In genomic region chr10:28365840-28366239, GRCh38 we compare ENCODE assay signal across 18 cellular contexts.
A peak's percentile ranks its signal among the peaks of the same experiment; 100 is the strongest.
DNase-seq lines count a peak whose midpoint lies in the region; ATAC-seq and TF ChIP-seq lines count a peak whose summit lies in the region.
"Had no signal": no experiment of that assay in that cellular context is flagged by ENCODE, and none has a peak within 500 bp of the region (broad histone marks: within the 10 kb centered on the region; RNA-seq: fewer than 3 reads in every experiment).

No MANE protein-coding gene starts in this region.

- DNase-seq in activated naive CD4-positive, alpha-beta T cell treated with anti-CD3 and anti-CD28 coated beads for 36 hours = no peak
- DNase-seq in activated naive CD4-positive, alpha-beta T cell treated with Interleukin-2 at 50 U/mL for 16 hours = no peak
- DNase-seq in activated B cell treated with CpG ODN at 0.5 μM for 24 hours (no peak), immature natural killer cell (no peak), GM03348 (ENCODE audit: low spot score) (no peak), erythroblast (lab: John Stamatoyannopoulos, UW) (no peak), cortex of kidney (lab: John Stamatoyannopoulos, UW) (no peak)
- no peak for DNase-seq in stimulated activated effector memory CD8-positive, alpha-beta T cell treated with anti-CD3 and anti-CD28 coated beads, Interleukin-12 subunit alpha, Interleukin-12 subunit beta, amount 100 ng/mL, for 72 hours (ENCODE audit: low spot score in 2 of 2)
- DNase-seq: activated effector memory CD4-positive, alpha-beta T cell treated with anti-CD3 and anti-CD28 coated beads, Interleukin-2, amount 50 U/mL, for 16 hours; Kasumi-1; NCI-H187 treated with DMSO at 0.1 percent for 48 hours; NCI-H524; PC-3; posterior cingulate gyrus; stimulated activated CD4-positive, alpha-beta T cell treated with anti-CD3 and anti-CD28 coated beads, Interleukin-12 subunit alpha, Interleukin-12 subunit beta, amount 100 ng/mL, for 4 hours; substantia nigra had no signal

- POLR2A ChIA-PET in activated B cell treated with CpG ODN at 0.5 μM for 24 hours (lab: Charles Lee) = interaction anchor here (0.6 kb wide), 1 partner anchor 31 kb away, joined by 3 read pairs; no protein-coding TSS in a partner anchor

- H3K36me3 Mint-ChIP-seq in activated naive CD4-positive, alpha-beta T cell treated with anti-CD3 and anti-CD28 coated beads for 36 hours (ENCODE audit: low read depth) = peaks cover 1% of the 10 kb centered on the region
- H3K36me3 Mint-ChIP-seq in activated B cell treated with CpG ODN at 0.5 μM for 24 hours (ENCODE audit: low read depth) (no peaks in the 10 kb centered on the region), immature natural killer cell (peaks cover 0 to 4% (median 0%) of the 10 kb centered on the region in 3 donors)
- peaks cover 7% of the 10 kb centered on the region for H3K36me3 Mint-ChIP-seq in stimulated activated effector memory CD8-positive, alpha-beta T cell treated with anti-CD3 and anti-CD28 coated beads, Interleukin-12 subunit alpha, Interleukin-12 subunit beta, amount 100 ng/mL, for 72 hours
- H3K36me3 Mint-ChIP-seq: mesothelial cell of epicardium had no signal

- TF ChIP-seq POLR2A in erythroblast (IDR thresholded peaks at IDR 0.05; ENCODE audit: low read length) = no peak

- ATAC-seq in activated B cell treated with CpG ODN at 0.5 μM for 24 hours (ENCODE audit: low read depth) = no peak
- ATAC-seq in stimulated activated effector memory CD8-positive, alpha-beta T cell treated with anti-CD3 and anti-CD28 coated beads, Interleukin-12 subunit alpha, Interleukin-12 subunit beta, amount 100 ng/mL, for 72 hours = no peak
- ATAC-seq: PC-3, SK-N-SH treated with all-trans-retinoic acid at 6 μM for 48 hours had no signal

- H3K9me3 Mint-ChIP-seq in activated naive CD4-positive, alpha-beta T cell treated with anti-CD3 and anti-CD28 coated beads for 36 hours = peaks cover 2% of the 10 kb centered on the region
- H3K9me3 Mint-ChIP-seq in activated B cell treated with CpG ODN at 0.5 μM for 24 hours (no peaks in the 10 kb centered on the region), immature natural killer cell (no peaks in the 10 kb centered on the region)
- no peaks in the 10 kb centered on the region for H3K9me3 Mint-ChIP-seq in stimulated activated effector memory CD8-positive, alpha-beta T cell treated with anti-CD3 and anti-CD28 coated beads, Interleukin-12 subunit alpha, Interleukin-12 subunit beta, amount 100 ng/mL, for 72 hours
- H3K9me3 Mint-ChIP-seq: mesothelial cell of epicardium had no signal

- H3K4me1 Mint-ChIP-seq in activated naive CD4-positive, alpha-beta T cell treated with anti-CD3 and anti-CD28 coated beads for 36 hours (ENCODE audit: low read depth) = peaks cover 44% of the 10 kb centered on the region
- H3K4me1 Mint-ChIP-seq in activated B cell treated with CpG ODN at 0.5 μM for 24 hours = peaks cover 41% of the 10 kb centered on the region
- H3K4me1 Mint-ChIP-seq in immature natural killer cell = peaks cover 39 to 41% of the 10 kb centered on the region in 2 donors
- peaks cover 24% of the 10 kb centered on the region for H3K4me1 Mint-ChIP-seq in stimulated activated effector memory CD8-positive, alpha-beta T cell treated with anti-CD3 and anti-CD28 coated beads, Interleukin-12 subunit alpha, Interleukin-12 subunit beta, amount 100 ng/mL, for 72 hours

- intact Hi-C loops in activated naive CD4-positive, alpha-beta T cell treated with anti-CD3 and anti-CD28 coated beads for 36 hours (cut with micrococcal nuclease) = loop anchor here (10.0 kb wide), 1 partner anchor 1121 kb away; the partner anchor contains the start of gene ACBD5
- intact Hi-C loops in activated B cell treated with CpG ODN at 0.5 μM for 24 hours (cut with micrococcal nuclease) = no loop called here

- no peaks in the 10 kb centered on the region for H3K27me3 Mint-ChIP-seq in activated naive CD4-positive, alpha-beta T cell treated with anti-CD3 and anti-CD28 coated beads for 36 hours (ENCODE audit: low read depth)
- H3K27me3 Mint-ChIP-seq in activated B cell treated with CpG ODN at 0.5 μM for 24 hours (no peaks in the 10 kb centered on the region), immature natural killer cell (ENCODE audit: low read depth in 3 of 3) (peaks cover 0 to 2% (median 0%) of the 10 kb centered on the region in 3 donors)

- TF ChIP-seq CTCF in activated B cell treated with CpG ODN at 0.5 μM for 24 hours (IDR thresholded peaks at IDR 0.05) = no peak

- H3K4me3 Mint-ChIP-seq in activated naive CD4-positive, alpha-beta T cell treated with anti-CD3 and anti-CD28 coated beads for 36 hours = no peak overlapping the region
- H3K4me3 Mint-ChIP-seq in activated B cell treated with CpG ODN at 0.5 μM for 24 hours = no peak overlapping the region
- H3K4me3 Mint-ChIP-seq in immature natural killer cell = peak overlapping the region in 3 of 5 donors; percentile 18 to 40 (median 39)
- H3K4me3 Mint-ChIP-seq in stimulated activated effector memory CD8-positive, alpha-beta T cell treated with anti-CD3 and anti-CD28 coated beads, Interleukin-12 subunit alpha, Interleukin-12 subunit beta, amount 100 ng/mL, for 72 hours = no peak overlapping the region
- H3K4me3 Mint-ChIP-seq: mesothelial cell of epicardium had no signal

- peak overlapping the region; percentile 65 for H3K27ac Mint-ChIP-seq in activated naive CD4-positive, alpha-beta T cell treated with anti-CD3 and anti-CD28 coated beads for 36 hours
- H3K27ac Mint-ChIP-seq in activated B cell treated with CpG ODN at 0.5 μM for 24 hours (peak overlapping the region; percentile 84), immature natural killer cell (peak overlapping the region; percentile 55 to 95 (median 88))
- H3K27ac Mint-ChIP-seq in stimulated activated effector memory CD8-positive, alpha-beta T cell treated with anti-CD3 and anti-CD28 coated beads, Interleukin-12 subunit alpha, Interleukin-12 subunit beta, amount 100 ng/mL, for 72 hours = peak overlapping the region; percentile 9
- H3K27ac Mint-ChIP-seq: mesothelial cell of epicardium had no signal

- CTCF ChIA-PET in activated naive CD4-positive, alpha-beta T cell treated with anti-CD3 and anti-CD28 coated beads for 36 hours (lab: Charles Lee) = interaction anchor here (0.9 to 5.5 kb wide), 6 partner anchors 15 to 123 kb away, joined by 3 to 55 read pairs (median 14); partner anchors contain the start of gene MPP7
- CTCF ChIA-PET in activated B cell treated with CpG ODN at 0.5 μM for 24 hours (lab: Charles Lee) = interaction anchor here (0.9 to 3.9 kb wide), 3 partner anchors 16 to 115 kb away, joined by 3 to 32 read pairs (median 3); partner anchors contain the start of gene MPP7

Comparison
In these comparisons a context has a peak if more than half of its experiments do, and no peak if none do; other contexts are left out.
1. H3K27ac Mint-ChIP-seq: peak in every context shown above with its lines; median percentile 88 in immature natural killer cell; 84 in activated B cell treated with CpG ODN at 0.5 μM for 24 hours; 65 in activated naive CD4-positive, alpha-beta T cell treated with anti-CD3 and anti-CD28 coated beads for 36 hours; 9 in stimulated activated effector memory CD8-positive, alpha-beta T cell treated with anti-CD3 and anti-CD28 coated beads, Interleukin-12 subunit alpha, Interleukin-12 subunit beta, amount 100 ng/mL, for 72 hours.
2. H3K4me3 Mint-ChIP-seq: peak in immature natural killer cell (3 of 5); none in activated naive CD4-positive, alpha-beta T cell treated with anti-CD3 and anti-CD28 coated beads for 36 hours (single experiment), activated B cell treated with CpG ODN at 0.5 μM for 24 hours (single experiment) and stimulated activated effector memory CD8-positive, alpha-beta T cell treated with anti-CD3 and anti-CD28 coated beads, Interleukin-12 subunit alpha, Interleukin-12 subunit beta, amount 100 ng/mL, for 72 hours (single experiment).